In genomic region chr14:90628825-90629224, GRCh38 we compare ENCODE assay signal across 19 cellular contexts.
A peak's percentile ranks its signal among the peaks of the same experiment; 100 is the strongest.
DNase-seq lines count a peak whose midpoint lies in the region; ATAC-seq and TF ChIP-seq lines count a peak whose summit lies in the region.
"Had no signal": no experiment of that assay in that cellular context is flagged by ENCODE, and none has a peak within 500 bp of the region (broad histone marks: within the 10 kb centered on the region; RNA-seq: fewer than 3 reads in every experiment).

No MANE protein-coding gene starts in this region.

- DNase-seq in CD14-positive monocyte (ENCODE audit: low spot score) (no peak), left cardiac atrium (no peak), psoas muscle (peak in 1 of 2 donors; percentile 73), T-helper 2 cell (no peak), AG08396 (ENCODE audit: low spot score) (no peak), SJCRH30 (no peak), GOT3 (lab: John Stamatoyannopoulos, UW) (no peak)
- DNase-seq: activated naive CD8-positive, alpha-beta T cell treated with anti-CD3 and anti-CD28 coated beads, Interleukin-2, amount 50 U/mL, for 24 hours; CD4-positive, alpha-beta T cell; naive B cell; NCI-H2227 treated with DMSO at 0.1 percent for 48 hours; Peyer's patch; stimulated activated CD4-positive, alpha-beta T cell treated with anti-CD3 and anti-CD28 coated beads, Interleukin-4, amount 100 ng/mL, for 1 hour had no signal

- peak; percentile 33 to 58 for ATAC-seq in left cardiac atrium
- peak in 1 of 4 donors; percentile 13 for ATAC-seq in psoas muscle
- ATAC-seq: activated naive CD8-positive, alpha-beta T cell treated with anti-CD3 and anti-CD28 coated beads, Interleukin-2, amount 50 U/mL, for 24 hours; SK-N-SH treated with all-trans-retinoic acid at 6 μM for 48 hours had no signal

- no peak overlapping the region for H3K4me3 Mint-ChIP-seq in CD14-positive monocyte
- H3K4me3 Mint-ChIP-seq: activated naive CD8-positive, alpha-beta T cell treated with anti-CD3 and anti-CD28 coated beads, Interleukin-2, amount 50 U/mL, for 24 hours; CD4-positive, alpha-beta T cell; IgD-negative memory B cell; naive B cell had no signal

- H3K4me1 Mint-ChIP-seq in CD14-positive monocyte = peaks cover 74% of the 10 kb centered on the region

- H3K4me3 ChIP-seq in psoas muscle (no peak overlapping the region), SJCRH30 (no peak overlapping the region)
- H3K4me3 ChIP-seq: lung, MG63, Peyer's patch, skin epidermis had no signal

- H3K27me3 Mint-ChIP-seq in CD14-positive monocyte (ENCODE audit: low read depth in 3 of 3) = peaks cover 0 to 6% (median 0%) of the 10 kb centered on the region in 3 donors
- H3K27me3 Mint-ChIP-seq: activated naive CD8-positive, alpha-beta T cell treated with anti-CD3 and anti-CD28 coated beads, Interleukin-2, amount 50 U/mL, for 24 hours; CD4-positive, alpha-beta T cell; naive B cell had no signal

- intact Hi-C loops in CD14-positive monocyte (cut with micrococcal nuclease) (loop anchor here in 1 of 2 donors (10.0 kb wide), 1 partner anchor 46 kb away; no protein-coding TSS in a partner anchor), left cardiac atrium (cut with DNase I) (no loop called here), psoas muscle (cut with DNase I) (loop anchor here in 1 of 2 donors (5.0 kb wide), 4 partner anchors 33 to 232 kb away; partner anchors contain the start of gene CALM1)

- H3K27ac ChIP-seq in angular gyrus (ENCODE audit: low read depth, low read length) (peak overlapping the region; percentile 65), psoas muscle (peak overlapping the region; percentile 94), SJCRH30 (no peak overlapping the region)

- H3K36me3 ChIP-seq in psoas muscle (ENCODE audit: insufficient read depth in 1 of 2, low read depth in 1 of 2) (no peaks in the 10 kb centered on the region), SJCRH30 (peaks cover 2% of the 10 kb centered on the region; the same call in 1 of the 2 replicates)
- H3K36me3 ChIP-seq: MG63, Peyer's patch had no signal

- 31 to 51% (median 43%) methylated on average over 8 of the region's 8 CpGs for WGBS in psoas muscle, 3 donors

- H3K9me3 Mint-ChIP-seq in CD14-positive monocyte = no peaks in the 10 kb centered on the region
- H3K9me3 Mint-ChIP-seq: activated naive CD8-positive, alpha-beta T cell treated with anti-CD3 and anti-CD28 coated beads, Interleukin-2, amount 50 U/mL, for 24 hours; CD4-positive, alpha-beta T cell; naive B cell had no signal

- H3K9me3 ChIP-seq in psoas muscle (no peaks in the 10 kb centered on the region), SJCRH30 (replicated peaks) (peaks cover 3% of the 10 kb centered on the region; the same call in 1 of the 2 replicates)
- H3K9me3 ChIP-seq: MG63, Peyer's patch had no signal

- peak overlapping the region; percentile 54 to 100 (median 99) for H3K27ac Mint-ChIP-seq in CD14-positive monocyte
- H3K27ac Mint-ChIP-seq: activated naive CD8-positive, alpha-beta T cell treated with anti-CD3 and anti-CD28 coated beads, Interleukin-2, amount 50 U/mL, for 24 hours; CD4-positive, alpha-beta T cell; IgD-negative memory B cell had no signal

- peaks cover 4 to 5% of the 10 kb centered on the region in 2 donors for H3K36me3 Mint-ChIP-seq in CD14-positive monocyte
- H3K36me3 Mint-ChIP-seq: IgD-negative memory B cell, naive B cell had no signal

- TF ChIP-seq CTCF in CD14-positive monocyte (IDR thresholded peaks at IDR 0.05) (no peak), psoas muscle (IDR thresholded peaks at IDR 0.05) (no peak)

- H3K4me1 ChIP-seq in psoas muscle (peaks cover 66% of the 10 kb centered on the region), SJCRH30 (peaks cover 63% of the 10 kb centered on the region)

- H3K27me3 ChIP-seq in psoas muscle (ENCODE audit: insufficient read depth in 3 of 3, low read length in 2 of 3) (no peaks in the 10 kb centered on the region), SJCRH30 (no peaks in the 10 kb centered on the region)
- H3K27me3 ChIP-seq: MG63, Peyer's patch had no signal
